In the genomic region with DNA sequence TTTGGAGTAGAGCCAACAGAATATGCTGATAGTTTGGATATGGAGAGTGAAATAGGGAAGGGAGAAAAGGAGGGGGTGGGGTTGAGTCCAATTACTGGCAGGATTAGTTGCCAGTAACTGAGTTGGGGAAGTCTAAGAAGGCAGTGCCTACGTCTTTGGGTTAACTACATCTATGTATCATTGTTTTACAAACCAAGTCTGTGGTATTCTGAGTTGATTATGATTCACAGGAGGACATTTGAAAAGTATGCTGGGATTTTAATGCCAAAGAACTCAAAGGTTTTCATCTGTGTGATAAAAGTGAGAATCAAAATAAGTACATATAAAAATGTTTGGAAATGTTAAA, we compare ENCODE assay signal across 14 cellular contexts. TPM values are rescaled to one million over a fixed set of nuclear protein-coding genes. Genes with fewer than 3 reads are reported as not detected.
A peak's percentile ranks its signal among the peaks of the same experiment; 100 is the strongest.
DNase-seq lines count a peak whose midpoint lies in the region; ATAC-seq and TF ChIP-seq lines count a peak whose summit lies in the region.
"Had no signal": no experiment of that assay in that cellular context is flagged by ENCODE, and none has a peak within 500 bp of the region (broad histone marks: within the 10 kb centered on the region; RNA-seq: fewer than 3 reads in every experiment).

No MANE protein-coding gene starts in this region.

- H3K27ac ChIP-seq in breast epithelium (peak overlapping the region in 1 of 2 donors; percentile 23), ascending aorta (peak overlapping the region; percentile 20 to 74), heart left ventricle (peak overlapping the region in 2 of 12 donors; percentile 4 to 72)

- no TSS peak for BruUV-seq in MCF 10A (replicated peaks; lab: Mats Ljungman, UMichigan)

- peak overlapping the region; percentile 14 for H3K4me3 Mint-ChIP-seq in MCF 10A (ENCODE audit: unreplicated experiment)
- H3K4me3 Mint-ChIP-seq in progenitor cell of endocrine pancreas (ENCODE audit: low read depth), result no peak overlapping the region

- no peaks in the 10 kb centered on the region for H3K4me1 ChIP-seq in breast epithelium
- peaks cover 0 to 24% of the 10 kb centered on the region in 2 donors for H3K4me1 ChIP-seq in ascending aorta
- peaks cover 0 to 71% (median 23%) of the 10 kb centered on the region in 12 donors for H3K4me1 ChIP-seq in heart left ventricle

- H3K4me3 ChIP-seq in breast epithelium (no peak overlapping the region), ascending aorta (no peak overlapping the region), heart left ventricle (no peak overlapping the region)

- DNase-seq in MCF 10A (ENCODE audit: unreplicated experiment), result peak; percentile 74
- DNase-seq in breast epithelium (ENCODE audit: low spot score in 2 of 2), result no peak
- no peak for DNase-seq in ascending aorta (ENCODE audit: low spot score in 2 of 2)
- DNase-seq in heart left ventricle, result peak in 1 of 5 donors; percentile 17
- DNase-seq in stromal cell of bone marrow (ENCODE audit: low read depth), result peak; percentile 69
- DNase-seq in progenitor cell of endocrine pancreas (ENCODE audit: low spot score, unreplicated experiment), result no peak
- DNase-seq in inferior parietal cortex (ENCODE audit: extremely low spot score), result no peak
- no peak for DNase-seq in activated CD4-positive, alpha-beta T cell treated with anti-CD3 and anti-CD28 coated beads for 4 hours
- DNase-seq: 8988T, amygdala, DND-41, NCI-H1436 treated with DMSO at 0.1 percent for 48 hours, nucleus accumbens had no signal

- H3K9me3 ChIP-seq in breast epithelium (no peaks in the 10 kb centered on the region), ascending aorta (no peaks in the 10 kb centered on the region), heart left ventricle (no peaks in the 10 kb centered on the region)

- TF ChIP-seq CTCF in MCF 10A (IDR thresholded peaks at IDR 0.05; ENCODE audit: unreplicated experiment) (no peak), breast epithelium (IDR thresholded peaks at IDR 0.05) (no peak), ascending aorta (IDR thresholded peaks at IDR 0.05) (no peak), heart left ventricle (IDR thresholded peaks at IDR 0.05) (no peak), progenitor cell of endocrine pancreas (IDR thresholded peaks at IDR 0.05; ENCODE audit: unreplicated experiment) (no peak)

- no peaks in the 10 kb centered on the region for H3K9me3 Mint-ChIP-seq in MCF 10A (ENCODE audit: unreplicated experiment)
- H3K9me3 Mint-ChIP-seq in progenitor cell of endocrine pancreas (ENCODE audit: low read depth), result no peaks in the 10 kb centered on the region

- intact Hi-C loops in MCF 10A (cut with micrococcal nuclease) (no loop called here), breast epithelium (cut with DNase I; ENCODE audit: low total_unique reads) (no loop called here), ascending aorta (cut with DNase I) (loop anchor here (2.0 kb wide), 1 partner anchor 15 kb away; a partner anchor contains a TSS), heart left ventricle (cut with DNase I) (no loop called here)

- CTCF ChIA-PET in MCF 10A (lab: Yijun Ruan, JAX), result interaction anchor here (1.4 to 1.5 kb wide), 2 partner anchors 12 to 98 kb away, joined by 7 read pairs; no protein-coding TSS in a partner anchor

- H3K36me3 ChIP-seq in breast epithelium, result no peaks in the 10 kb centered on the region
- H3K36me3 ChIP-seq in ascending aorta, result no peaks in the 10 kb centered on the region
- H3K36me3 ChIP-seq in heart left ventricle, result no peaks in the 10 kb centered on the region

- peak in 3 of 4 donors; percentile 46 to 70 (median 67) for ATAC-seq in heart left ventricle
- ATAC-seq: left lobe of liver had no signal

- H3K36me3 Mint-ChIP-seq in MCF 10A (ENCODE audit: insufficient read depth, unreplicated experiment), result no peaks in the 10 kb centered on the region
- no peaks in the 10 kb centered on the region for H3K36me3 Mint-ChIP-seq in progenitor cell of endocrine pancreas (ENCODE audit: insufficient read depth)

- H3K4me1 Mint-ChIP-seq in MCF 10A (ENCODE audit: insufficient read depth, unreplicated experiment) (peaks cover 67% of the 10 kb centered on the region), progenitor cell of endocrine pancreas (ENCODE audit: low read depth) (no peaks in the 10 kb centered on the region)

- H3K27me3 ChIP-seq in breast epithelium (no peaks in the 10 kb centered on the region), ascending aorta (no peaks in the 10 kb centered on the region), heart left ventricle (no peaks in the 10 kb centered on the region)

- POLR2A ChIA-PET in MCF 10A (lab: Yijun Ruan, JAX), result interaction anchor here (1.7 to 5.4 kb wide), 6 partner anchors 9 to 106 kb away, joined by 4 to 117 read pairs (median 38); a partner anchor contains a TSS

- TF ChIP-seq POLR2A in breast epithelium (IDR thresholded peaks at IDR 0.05) (no peak), heart left ventricle (IDR thresholded peaks at IDR 0.05) (no peak)

- 83 to 89% (median 87%) methylated on average over 1 of the region's 1 CpG for WGBS in heart left ventricle, 4 donors

- no peaks in the 10 kb centered on the region for H3K27me3 Mint-ChIP-seq in MCF 10A (ENCODE audit: insufficient read depth, unreplicated experiment)
- no peaks in the 10 kb centered on the region for H3K27me3 Mint-ChIP-seq in progenitor cell of endocrine pancreas

- H3K27ac Mint-ChIP-seq in MCF 10A (ENCODE audit: low read depth, unreplicated experiment), result peak overlapping the region; percentile 89
- H3K27ac Mint-ChIP-seq in progenitor cell of endocrine pancreas, result no peak overlapping the region

RNA-seq across cellular contexts. Expression of a gene that starts 14.7 kb away (rescaled TPM):
- 66.0 and 86.5 TPM in 2 replicates for total RNA-seq in MCF 10A (2022)
- total RNA-seq in breast epithelium, result 100 to 1,000 TPM in 1 of 3 donors, 10 to 100 TPM in 2; 40.6 to 133 (median 50.9) TPM
- total RNA-seq in ascending aorta, result 27.6 TPM
- total RNA-seq in heart left ventricle, result 10 to 100 TPM in 8 of 9 donors, 1 to 10 TPM in 1; 9.7 to 37.3 (median 11.1) TPM
- 1 to 10 TPM; 3.2 to 6.3 TPM for polyA plus RNA-seq in heart left ventricle
- 20.4 and 21.4 TPM in 2 replicates for total RNA-seq in progenitor cell of endocrine pancreas

Comparison
In these comparisons a context has a peak if more than half of its experiments do, and no peak if none do; other contexts are left out.
1. DNase-seq: peak in MCF 10A (single experiment) and stromal cell of bone marrow (single experiment); none in breast epithelium (0 of 2), ascending aorta (0 of 2), progenitor cell of endocrine pancreas (single experiment), inferior parietal cortex (single experiment) and activated CD4-positive, alpha-beta T cell treated with anti-CD3 and anti-CD28 coated beads for 4 hours (0 of 2).